8 cellular contexts compared by ENCODE assay signal in genomic region chr7:16071246-16071857, GRCh38.
A peak's percentile ranks its signal among the peaks of the same experiment; 100 is the strongest.
DNase-seq lines count a peak whose midpoint lies in the region; ATAC-seq and TF ChIP-seq lines count a peak whose summit lies in the region.

No MANE protein-coding gene starts in this region.

- H3K79me2 ChIP-seq in PC-3 (ENCODE audit: low read length): no peaks in the 10 kb centered on the region

- no peaks in the 10 kb centered on the region; the same call in 1 of the 2 replicates for H3K36me3 ChIP-seq in PC-3 (ENCODE audit: low read depth, low read length)

- peaks cover 6% of the 10 kb centered on the region; the same call in 1 of the 2 replicates for H3K4me1 ChIP-seq in PC-3 (ENCODE audit: insufficient read depth, low read length)

- H3K27me3 ChIP-seq in PC-3 (ENCODE audit: low read length) (no peaks in the 10 kb centered on the region), dorsolateral prefrontal cortex (no peaks in the 10 kb centered on the region)

- peak; percentile 67 for TF ChIP-seq CTCF in LNCaP clone FGC (IDR thresholded peaks at IDR 0.05; ENCODE audit: control insufficient read depth, extremely low read depth, insufficient read depth)
- peak; percentile 77 for TF ChIP-seq CTCF in PC-3 (conservative IDR thresholded peaks at IDR 0.05; ENCODE audit: low read depth, low read length)
- TF ChIP-seq CTCF in dorsolateral prefrontal cortex (IDR thresholded peaks at IDR 0.05 in 54 of 56, conservative IDR thresholded peaks at IDR 0.05 in 2 of 56; ENCODE audit: low read depth in 1 of 56, partially characterized antibody in 56 of 56): peak; percentile 85 to 98 (median 93)

- no peaks in the 10 kb centered on the region for H3K9me3 ChIP-seq in PC-3 (ENCODE audit: low read length)

- peak; percentile 45 for ATAC-seq in activated CD8-positive, alpha-beta memory T cell treated with anti-CD3 and anti-CD28 coated beads, Interleukin-2, amount 10 ng/mL, durations not matched to agents 7 days and 5 days
- ATAC-seq in PC-3: peak; percentile 72; the same call in 1 of the 2 replicates

- no peaks in the 10 kb centered on the region for H3K9me2 ChIP-seq in PC-3 (replicated peaks; ENCODE audit: low read length)

- no peaks in the 10 kb centered on the region for H3F3A ChIP-seq in PC-3 (ENCODE audit: low read length, unreplicated experiment)

- intact Hi-C loops in PC-3 (cut with micrococcal nuclease) (loop anchor here (1.0 kb wide), 3 partner anchors 351 to 766 kb away; no protein-coding TSS in a partner anchor), dorsolateral prefrontal cortex (cut with DNase I) (loop anchor here (10.0 kb wide), 4 partner anchors 343 to 1357 kb away; no protein-coding TSS in a partner anchor)

- no peaks in the 10 kb centered on the region for H3K27me3 Mint-ChIP-seq in activated CD8-positive, alpha-beta memory T cell treated with anti-CD3 and anti-CD28 coated beads, Interleukin-2, amount 10 ng/mL, durations not matched to agents 7 days and 5 days

- H3K27ac Mint-ChIP-seq in activated CD8-positive, alpha-beta memory T cell treated with anti-CD3 and anti-CD28 coated beads, Interleukin-2, amount 10 ng/mL, durations not matched to agents 7 days and 5 days: no peak overlapping the region

- no peak overlapping the region for H3K4me3 ChIP-seq in LNCaP clone FGC (ENCODE audit: low read depth, low read length)
- no peak overlapping the region for H3K4me3 ChIP-seq in PC-3 (ENCODE audit: low read length)
- no peak overlapping the region for H3K4me3 ChIP-seq in dorsolateral prefrontal cortex

- H3K9me3 Mint-ChIP-seq in activated CD8-positive, alpha-beta memory T cell treated with anti-CD3 and anti-CD28 coated beads, Interleukin-2, amount 10 ng/mL, durations not matched to agents 7 days and 5 days (ENCODE audit: low read depth): no peaks in the 10 kb centered on the region

- DNase-seq in activated CD8-positive, alpha-beta memory T cell treated with anti-CD3 and anti-CD28 coated beads, Interleukin-2, amount 10 ng/mL, durations not matched to agents 7 days and 5 days: no peak
- DNase-seq in activated CD8-positive, alpha-beta memory T cell treated with anti-CD3 and anti-CD28 coated beads, Interleukin-2, amount 50 U/mL, for 48 hours: no peak
- DNase-seq in HCEC 1CT (peak; percentile 59), LNCaP clone FGC (ENCODE audit: low read depth) (peak; percentile 46), PC-3 (peak; percentile 83), dorsolateral prefrontal cortex (peak in 1 of 10 donors; percentile 5), midbrain (lab: John Stamatoyannopoulos, UW) (peak; percentile 86)
- DNase-seq in activated CD8-positive, alpha-beta memory T cell treated with anti-CD3 and anti-CD28 coated beads for 24 hours: no peak

- POLR2A ChIA-PET in PC-3 (lab: Charles Lee; ENCODE audit: unreplicated experiment): no interaction called here

- no peaks in the 10 kb centered on the region for H3K4me1 Mint-ChIP-seq in activated CD8-positive, alpha-beta memory T cell treated with anti-CD3 and anti-CD28 coated beads, Interleukin-2, amount 10 ng/mL, durations not matched to agents 7 days and 5 days

- CTCF ChIA-PET in activated CD8-positive, alpha-beta memory T cell treated with anti-CD3 and anti-CD28 coated beads, Interleukin-2, amount 10 ng/mL, durations not matched to agents 7 days and 5 days (lab: Charles Lee): interaction anchor here (1.0 kb wide), 1 partner anchor 27 kb away, joined by 3 read pairs; no protein-coding TSS in a partner anchor
- CTCF ChIA-PET in PC-3 (lab: Charles Lee): no interaction called here

- H2AFZ ChIP-seq in PC-3 (ENCODE audit: low read length): no peak overlapping the region

- H3K36me3 Mint-ChIP-seq in activated CD8-positive, alpha-beta memory T cell treated with anti-CD3 and anti-CD28 coated beads, Interleukin-2, amount 10 ng/mL, durations not matched to agents 7 days and 5 days: no peaks in the 10 kb centered on the region

- no peak overlapping the region for H3K27ac ChIP-seq in PC-3 (ENCODE audit: low read length)
- no peak overlapping the region for H3K27ac ChIP-seq in dorsolateral prefrontal cortex

- no peak overlapping the region for H3K4me3 Mint-ChIP-seq in activated CD8-positive, alpha-beta memory T cell treated with anti-CD3 and anti-CD28 coated beads, Interleukin-2, amount 10 ng/mL, durations not matched to agents 7 days and 5 days

- BruUV-seq in PC-3 (replicated peaks; lab: Mats Ljungman, UMichigan): no TSS peak

- H3K9ac ChIP-seq in PC-3 (ENCODE audit: low read length): no peak overlapping the region

- H4K20me1 ChIP-seq in PC-3 (ENCODE audit: low read length): no peaks in the 10 kb centered on the region

- H3K4me2 ChIP-seq in PC-3 (ENCODE audit: low read length): no peak overlapping the region

Comparison
In these comparisons a context has a peak if more than half of its experiments do, and no peak if none do; other contexts are left out.
1. DNase-seq: peak in HCEC 1CT (single experiment), LNCaP clone FGC (single experiment), PC-3 (single experiment) and midbrain (single experiment); none in activated CD8-positive, alpha-beta memory T cell treated with anti-CD3 and anti-CD28 coated beads, Interleukin-2, amount 10 ng/mL, durations not matched to agents 7 days and 5 days (single experiment), activated CD8-positive, alpha-beta memory T cell treated with anti-CD3 and anti-CD28 coated beads, Interleukin-2, amount 50 U/mL, for 48 hours (single experiment) and activated CD8-positive, alpha-beta memory T cell treated with anti-CD3 and anti-CD28 coated beads for 24 hours (single experiment).
2. Peak in every context shown above with its lines, with median percentiles within 50 percentile points of each other: CTCF ChIP-seq.